ENCODE assay signal across 1 cellular context in the genomic region with DNA sequence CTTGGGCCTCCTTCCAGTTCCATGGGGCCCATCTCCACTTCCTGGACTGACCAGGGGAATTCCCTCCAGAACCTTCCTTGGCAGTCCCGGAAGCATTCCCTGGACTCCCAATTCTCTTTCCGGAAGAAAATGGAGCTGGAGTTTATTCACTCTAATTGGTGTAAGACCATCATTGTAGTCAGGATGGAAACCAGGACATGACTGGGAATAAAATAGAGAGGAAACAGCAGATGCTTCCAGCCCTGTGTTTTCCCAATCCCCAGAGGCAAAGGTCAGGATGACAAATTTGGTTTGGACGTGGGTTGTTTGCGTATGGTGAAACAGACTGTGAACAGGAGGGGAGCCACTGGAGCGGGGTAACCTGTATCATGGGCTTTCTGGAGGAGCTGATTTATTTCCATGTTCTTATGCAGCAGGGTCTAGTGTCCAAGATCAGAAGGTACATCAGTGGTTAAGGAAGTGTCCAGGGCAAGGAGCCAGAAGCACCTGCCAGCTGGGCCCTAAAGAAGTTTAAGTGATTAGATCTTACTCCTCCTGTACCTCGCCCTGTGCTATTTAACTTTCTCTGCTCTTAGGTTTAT.
TF ChIP-seq lines count a peak whose summit lies in the region.

No MANE protein-coding gene starts in this region.

TF ChIP-seq in liver, 16 proteins besides CTCF, POLR2A, EP300 and RAD21 (continued from another document):
- TF ChIP-seq, protein P1, sequence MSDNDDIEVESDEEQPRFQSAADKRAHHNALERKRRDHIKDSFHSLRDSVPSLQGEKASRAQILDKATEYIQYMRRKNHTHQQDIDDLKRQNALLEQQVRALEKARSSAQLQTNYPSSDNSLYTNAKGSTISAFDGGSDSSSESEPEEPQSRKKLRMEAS (IDR thresholded peaks at IDR 0.05) = peak; percentile 99
- TF ChIP-seq, protein P2, sequence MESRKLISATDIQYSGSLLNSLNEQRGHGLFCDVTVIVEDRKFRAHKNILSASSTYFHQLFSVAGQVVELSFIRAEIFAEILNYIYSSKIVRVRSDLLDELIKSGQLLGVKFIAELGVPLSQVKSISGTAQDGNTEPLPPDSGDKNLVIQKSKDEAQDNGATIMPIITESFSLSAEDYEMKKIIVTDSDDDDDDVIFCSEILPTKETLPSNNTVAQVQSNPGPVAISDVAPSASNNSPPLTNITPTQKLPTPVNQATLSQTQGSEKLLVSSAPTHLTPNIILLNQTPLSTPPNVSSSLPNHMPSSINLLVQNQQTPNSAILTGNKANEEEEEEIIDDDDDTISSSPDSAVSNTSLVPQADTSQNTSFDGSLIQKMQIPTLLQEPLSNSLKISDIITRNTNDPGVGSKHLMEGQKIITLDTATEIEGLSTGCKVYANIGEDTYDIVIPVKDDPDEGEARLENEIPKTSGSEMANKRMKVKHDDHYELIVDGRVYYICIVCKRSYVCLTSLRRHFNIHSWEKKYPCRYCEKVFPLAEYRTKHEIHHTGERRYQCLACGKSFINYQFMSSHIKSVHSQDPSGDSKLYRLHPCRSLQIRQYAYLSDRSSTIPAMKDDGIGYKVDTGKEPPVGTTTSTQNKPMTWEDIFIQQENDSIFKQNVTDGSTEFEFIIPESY (IDR thresholded peaks at IDR 0.05) = peak; percentile 75
